ENCODE assay signal across 15 cellular contexts in the genomic region with DNA sequence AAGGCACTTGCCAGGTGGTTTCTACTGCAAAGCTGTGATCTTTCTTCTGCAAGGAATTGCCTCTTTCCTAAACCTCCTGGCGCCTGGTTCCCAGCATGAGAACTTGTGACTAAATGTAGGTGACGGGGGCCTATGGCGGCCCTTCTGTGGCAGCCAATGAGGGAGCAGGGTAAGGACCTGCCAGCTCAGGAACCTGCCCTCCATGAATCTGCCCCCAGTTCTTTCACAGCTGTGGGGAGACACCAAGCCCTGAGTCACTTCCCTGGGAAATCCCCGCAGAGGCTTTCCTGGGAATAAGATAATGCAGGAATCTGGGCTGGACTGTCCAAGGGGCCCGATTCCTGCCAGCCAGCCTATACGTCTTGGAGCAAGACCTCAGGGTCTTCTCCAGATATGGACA. TPM values are rescaled to one million over a fixed set of nuclear protein-coding genes. Genes with fewer than 3 reads are reported as not detected.
DNase-seq lines count a peak whose midpoint lies in the region; ATAC-seq, FAIRE-seq and TF ChIP-seq lines count a peak whose summit lies in the region.
"Had no signal": no experiment of that assay in that cellular context is flagged by ENCODE, and none has a peak within 500 bp of the region (broad histone marks: within the 10 kb centered on the region; RNA-seq: fewer than 3 reads in every experiment).

No MANE protein-coding gene starts in this region.

- H2AFZ ChIP-seq in IMR-90 (replicated peaks; ENCODE audit: low read length, poor library complexity) (peak overlapping the region; percentile 39), keratinocyte (ENCODE audit: control insufficient read depth, low read length) (no peak overlapping the region)

- H3K4me2 ChIP-seq in IMR-90 (ENCODE audit: low read depth, low read length), result no peak overlapping the region
- H3K4me2 ChIP-seq in keratinocyte (ENCODE audit: control insufficient read depth, extremely low read depth, insufficient read depth, low read depth, low read length), result peak overlapping the region; percentile 7
- H3K4me2 ChIP-seq: BLaER1 had no signal

- no peaks in the 10 kb centered on the region for H4K20me1 ChIP-seq in IMR-90 (ENCODE audit: insufficient read depth, low read length)
- H4K20me1 ChIP-seq in keratinocyte (ENCODE audit: control insufficient read depth, extremely low read depth, insufficient read depth, low read length), result no peaks in the 10 kb centered on the region
- H4K20me1 ChIP-seq: BLaER1 had no signal

- 30% methylated on average over 2 of the region's 6 CpGs; no CpG with 5 or more reads in 1 of the 2 experiments for WGBS in IMR-90 (ENCODE audit: extremely low coverage in 2 of 2, insufficient read length in 1 of 2), 2 experiments
- 85% methylated on average over 6 of the region's 6 CpGs; no CpG with 5 or more reads in 1 of the 2 donors for WGBS in transverse colon (ENCODE audit: low coverage in 1 of 2), 2 donors

- no peak overlapping the region for H3K27ac ChIP-seq in IMR-90 (ENCODE audit: insufficient read depth, low read length)
- H3K27ac ChIP-seq in keratinocyte (ENCODE audit: control insufficient read depth, insufficient read depth, low read length), result no peak overlapping the region
- H3K27ac ChIP-seq in transverse colon, result no peak overlapping the region
- H3K27ac ChIP-seq: BLaER1, tibial artery had no signal

- H2BK120ac ChIP-seq in IMR-90 (ENCODE audit: low read depth, low read length), result peak overlapping the region; percentile 16; the same call in 1 of the 2 replicates

- no peaks in the 10 kb centered on the region for H3K36me3 Mint-ChIP-seq in effector memory CD8-positive, alpha-beta T cell (ENCODE audit: insufficient read depth)

- TF ChIP-seq CTCF in IMR-90 (conservative IDR thresholded peaks at IDR 0.05; ENCODE audit: low read depth, low read length), result no peak
- no peak for TF ChIP-seq CTCF in astrocyte of the spinal cord (IDR thresholded peaks at IDR 0.05; ENCODE audit: low read depth, low read length)
- TF ChIP-seq CTCF in keratinocyte (optimal IDR thresholded peaks at IDR 0.05 in 1 of 3, IDR thresholded peaks at IDR 0.05 in 1 of 3, conservative IDR thresholded peaks at IDR 0.05 in 1 of 3; ENCODE audit: extremely low read depth in 1 of 3, insufficient read depth in 2 of 3, low read length in 3 of 3), result no peak
- TF ChIP-seq CTCF in transverse colon (IDR thresholded peaks at IDR 0.05), result no peak

- 0 out of 2 replicates have a peak, but pooled peaks cover 2% of the 10 kb centered on the region for H3K27me3 ChIP-seq in IMR-90 (ENCODE audit: control insufficient read depth, insufficient read depth, low read length)
- no peaks in the 10 kb centered on the region for H3K27me3 ChIP-seq in keratinocyte (ENCODE audit: control insufficient read depth, extremely low read depth, insufficient read depth, low read length)
- H3K27me3 ChIP-seq in transverse colon, result no peaks in the 10 kb centered on the region
- H3K27me3 ChIP-seq: BLaER1, tibial artery had no signal

- H3K36me3 ChIP-seq in IMR-90 (ENCODE audit: control insufficient read depth, insufficient read depth, low read length) (no peaks in the 10 kb centered on the region), keratinocyte (ENCODE audit: control insufficient read depth in 2 of 2, extremely low read depth in 1 of 2, insufficient read depth in 2 of 2, low read length in 2 of 2) (no peaks in the 10 kb centered on the region), transverse colon (no peaks in the 10 kb centered on the region)
- H3K36me3 ChIP-seq: BLaER1, tibial artery had no signal

- H3K27ac Mint-ChIP-seq in effector memory CD8-positive, alpha-beta T cell, result no peak overlapping the region

- peak overlapping the region; percentile 39; the same call in 1 of the 2 replicates for H2BK20ac ChIP-seq in IMR-90 (ENCODE audit: low read depth, low read length)

- no peak overlapping the region for H4K5ac ChIP-seq in IMR-90 (ENCODE audit: low read depth, low read length)

- 0 out of 4 replicates have a peak overlapping the region, but pooled peaks of 1 of the 2 experiments have one; percentile 17 for H4K8ac ChIP-seq in IMR-90 (ENCODE audit: low read depth in 2 of 2, low read length in 2 of 2)

- H3K9ac ChIP-seq in IMR-90 (ENCODE audit: low read depth, low read length) (no peak overlapping the region), keratinocyte (ENCODE audit: control insufficient read depth, extremely low read depth, insufficient read depth, low read length) (no peak overlapping the region)
- H3K9ac ChIP-seq: BLaER1 had no signal

- dilution Hi-C loops in IMR-90 (cut with HindIII; ENCODE audit: low sequenced_read_pairs, unreplicated experiment), result no loop called here
- dilution Hi-C loops in keratinocyte (cut with MboI; ENCODE audit: extremely low pct_ligation_motif_present, low sequenced_read_pairs), result no loop called here

- in situ Hi-C loops in IMR-90 (cut with MboI; ENCODE audit: low sequenced_read_pairs), result no loop called here
- in situ Hi-C loops in astrocyte of the spinal cord (cut with HindIII; ENCODE audit: low sequenced_read_pairs), result no loop called here
- in situ Hi-C loops in transverse colon (cut with MboI; ENCODE audit: low pct_ligation_motif_present in 1 of 4, low pct_unique_long_range_greater_than_20kb in 1 of 4, low sequenced_read_pairs in 3 of 4), result no loop called here

- BruUV-seq in IMR-90 (replicated peaks; lab: Mats Ljungman, UMichigan), result no TSS peak

- H3K9me3 ChIP-seq in IMR-90 (ENCODE audit: control insufficient read depth, insufficient read depth, low read length) (no peaks in the 10 kb centered on the region), keratinocyte (ENCODE audit: control insufficient read depth, low read depth, low read length) (no peaks in the 10 kb centered on the region), transverse colon (no peaks in the 10 kb centered on the region)
- H3K9me3 ChIP-seq: BLaER1, tibial artery had no signal

- no peak overlapping the region for H2AK5ac ChIP-seq in IMR-90 (ENCODE audit: low read depth, low read length)

- CTCF ChIA-PET in IMR-90 (lab: Yijun Ruan, JAX), result no interaction called here

- peak overlapping the region; percentile 39; the same call in 1 of the 2 replicates for H3K14ac ChIP-seq in IMR-90 (replicated peaks; ENCODE audit: low read depth, low read length)

- POLR2A ChIA-PET in IMR-90 (lab: Charles Lee; ENCODE audit: unreplicated experiment), result no interaction called here

- no peak overlapping the region for H3K56ac ChIP-seq in IMR-90 (ENCODE audit: extremely low read depth, insufficient read depth, low read length)

- H2BK15ac ChIP-seq in IMR-90 (ENCODE audit: low read depth, low read length), result no peak overlapping the region

- peak; percentile 96 for ATAC-seq in IMR-90 (ENCODE audit: low read depth)
- ATAC-seq in HG02870 (IDR thresholded peaks at IDR 0.05; ENCODE audit: unreplicated experiment), result no peak
- ATAC-seq in effector memory CD8-positive, alpha-beta T cell (replicated peaks), result no peak
- ATAC-seq: HCT116 had no signal

- H3K4ac ChIP-seq in IMR-90 (ENCODE audit: low read depth, low read length), result peak overlapping the region; percentile 41; the same call in 1 of the 2 replicates

- H2BK5ac ChIP-seq in IMR-90 (ENCODE audit: low read depth, low read length, poor library complexity, severe bottlenecking), result no peak overlapping the region

- peaks cover 57 to 94% of the 10 kb centered on the region in 2 donors for H3K27me3 Mint-ChIP-seq in effector memory CD8-positive, alpha-beta T cell

- H3K4me1 Mint-ChIP-seq in effector memory CD8-positive, alpha-beta T cell (ENCODE audit: low read depth in 2 of 2), result peaks cover 0 to 2% of the 10 kb centered on the region in 2 donors

- intact Hi-C loops in IMR-90 (cut with micrococcal nuclease), result no loop called here
- intact Hi-C loops in transverse colon (cut with DNase I; ENCODE audit: low total_unique reads), result no loop called here

- TF ChIP-seq RAD21 in IMR-90 (IDR thresholded peaks at IDR 0.05; ENCODE audit: low read length), result no peak

- no peak overlapping the region for H3K4me3 ChIP-seq in IMR-90 (ENCODE audit: insufficient read depth, low read depth, low read length)
- no peak overlapping the region for H3K4me3 ChIP-seq in astrocyte of the spinal cord (ENCODE audit: low read depth, low read length)
- no peak overlapping the region for H3K4me3 ChIP-seq in keratinocyte (ENCODE audit: control insufficient read depth in 2 of 3, extremely low read depth in 1 of 3, insufficient read depth in 2 of 3, low read depth in 1 of 3, low read length in 3 of 3)
- no peak overlapping the region for H3K4me3 ChIP-seq in transverse colon
- H3K4me3 ChIP-seq: BLaER1, tibial artery had no signal

- TF ChIP-seq POLR2A in IMR-90 (IDR thresholded peaks at IDR 0.05; ENCODE audit: low read depth, low read length), result no peak
- no peak for TF ChIP-seq POLR2A in transverse colon (IDR thresholded peaks at IDR 0.05)

- TF ChIP-seq EP300 in transverse colon (IDR thresholded peaks at IDR 0.05; ENCODE audit: low read depth), result no peak

- H3K9me1 ChIP-seq in IMR-90 (ENCODE audit: insufficient read depth, low read length) (peaks cover 4% of the 10 kb centered on the region), keratinocyte (ENCODE audit: control insufficient read depth, extremely low read depth, insufficient read depth, low read length) (no peaks in the 10 kb centered on the region)

- DNase-seq in AG08395 (ENCODE audit: low spot score), result peak; percentile 21
- peak; percentile 94 for DNase-seq in IMR-90
- peak; percentile 29 for DNase-seq in astrocyte of the spinal cord (ENCODE audit: low read depth, low spot score)
- DNase-seq in keratinocyte (ENCODE audit: low read depth, low spot score), result peak; percentile 54
- DNase-seq in activated T-cell treated with anti-CD3 and anti-CD28 coated beads, Interleukin-2, amount 50 U/mL, for 48 hours, result no peak
- no peak for DNase-seq in transverse colon
- DNase-seq in effector memory CD8-positive, alpha-beta T cell, result no peak
- DNase-seq: activated CD4-positive, CD25-positive, alpha-beta regulatory T cell; hypothalamus; RPMI8226; tibial artery had no signal

- no peak overlapping the region for H3K4me3 Mint-ChIP-seq in effector memory CD8-positive, alpha-beta T cell

- peak overlapping the region; percentile 29; the same call in 1 of the 2 replicates for H4K91ac ChIP-seq in IMR-90 (ENCODE audit: insufficient read depth, low read depth, low read length)

- peaks cover 0 to 5% of the 10 kb centered on the region in 2 donors for H3K9me3 Mint-ChIP-seq in effector memory CD8-positive, alpha-beta T cell

- H3K23ac ChIP-seq in IMR-90 (ENCODE audit: low read depth, low read length), result no peak overlapping the region

- no peaks in the 10 kb centered on the region for H3K79me2 ChIP-seq in keratinocyte (ENCODE audit: control insufficient read depth, insufficient read depth, low read length)

- peak; percentile 32 for FAIRE-seq in keratinocyte (lab: Jason Lieb, UNC)
- FAIRE-seq: colon had no signal

- peak overlapping the region; percentile 39 for H2AK9ac ChIP-seq in IMR-90 (replicated peaks; ENCODE audit: low read depth, low read length, poor library complexity)

- no peak overlapping the region for H3K18ac ChIP-seq in IMR-90 (ENCODE audit: low read depth, low read length)

- H3K4me1 ChIP-seq in IMR-90 (ENCODE audit: control insufficient read depth, insufficient read depth, low read length), result peaks cover 5% of the 10 kb centered on the region
- peaks cover 24% of the 10 kb centered on the region for H3K4me1 ChIP-seq in keratinocyte (ENCODE audit: control insufficient read depth, extremely low read depth, insufficient read depth, low read length)
- H3K4me1 ChIP-seq in transverse colon, result no peaks in the 10 kb centered on the region
- H3K4me1 ChIP-seq: tibial artery had no signal

- no peaks in the 10 kb centered on the region for H3K79me1 ChIP-seq in IMR-90 (ENCODE audit: low read depth in 1 of 2, low read length in 2 of 2)

RNA-seq across cellular contexts. Expression of gene CTNNA1, which starts 56.7 kb away (rescaled TPM):
- 395 and 471 TPM in 2 replicates for total RNA-seq in IMR-90 (2012; rRNA removed)
- 192 and 220 TPM in 2 replicates for polyA plus RNA-seq in IMR-90 (2012; rRNA removed)
- polyA plus RNA-seq in IMR-90 (2012; cell fraction: cytosol; rRNA removed), result 116 and 120 TPM in 2 replicates
- 108 and 158 TPM in 2 replicates for polyA plus RNA-seq in IMR-90 (2012; cell fraction: nucleus; rRNA removed; ENCODE audit: low replicate concordance)
- polyA plus RNA-seq in keratinocyte, result 95.9 to 175 TPM (median 119 TPM) in 3 replicates
- polyA plus RNA-seq in keratinocyte (2011; ENCODE audit: low read depth), result 715 TPM
- 146 and 162 TPM in 2 replicates for polyA plus RNA-seq in keratinocyte (2011; cell fraction: cytosol; rRNA removed)
- 312 and 363 TPM in 2 replicates for polyA plus RNA-seq in keratinocyte (2011; cell fraction: nucleus; rRNA removed)
- polyA plus RNA-seq in keratinocyte (2012; ENCODE audit: low replicate concordance), result 166 and 236 TPM in 2 replicates
- polyA minus RNA-seq in keratinocyte, result 143 to 440 TPM (median 257 TPM) in 3 replicates
- 173 TPM for polyA minus RNA-seq in keratinocyte (2011; cell fraction: cytosol; rRNA and poly(A)+ RNA removed)
- 215 and 332 TPM in 2 replicates for polyA minus RNA-seq in keratinocyte (2011; cell fraction: nucleus; rRNA and poly(A)+ RNA removed)
- total RNA-seq in transverse colon, result 100 to 1,000 TPM; 272 to 381 (median 316) TPM

Comparison
In these comparisons a context has a peak if more than half of its experiments do, and no peak if none do; other contexts are left out.
1. DNase-seq: peak in AG08395 (single experiment), IMR-90 (single experiment), astrocyte of the spinal cord (single experiment) and keratinocyte (single experiment); none in activated T-cell treated with anti-CD3 and anti-CD28 coated beads, Interleukin-2, amount 50 U/mL, for 48 hours (0 of 2), transverse colon (single experiment) and effector memory CD8-positive, alpha-beta T cell (0 of 3).